1 cellular context compared by ENCODE assay signal in genomic region chr20:55471052-55472006, GRCh38.
TF ChIP-seq lines count a peak whose summit lies in the region.

No MANE protein-coding gene starts in this region.

TF ChIP-seq in HepG2, 621 proteins besides CTCF, POLR2A, EP300 and RAD21 (continued from another document and continues in another):
- TF ChIP-seq GRHL1 (CRISPR knock-in tag; conservative IDR thresholded peaks at IDR 0.05) = no peak
- TF ChIP-seq ZNF180 (CRISPR knock-in tag; IDR thresholded peaks at IDR 0.05; ENCODE audit: borderline replicate concordance, low read depth) = no peak
- TF ChIP-seq SIX1 (CRISPR knock-in tag; IDR thresholded peaks at IDR 0.05; ENCODE audit: borderline replicate concordance) = peak; percentile 86
- no peak for TF ChIP-seq TOE1 (CRISPR knock-in tag; IDR thresholded peaks at IDR 0.05)
- TF ChIP-seq YEATS2 (CRISPR knock-in tag; IDR thresholded peaks at IDR 0.05; ENCODE audit: borderline replicate concordance) = no peak
- no peak for TF ChIP-seq ZNF552 (CRISPR knock-in tag; IDR thresholded peaks at IDR 0.05; ENCODE audit: borderline replicate concordance)
- no peak for TF ChIP-seq MED8 (CRISPR knock-in tag; IDR thresholded peaks at IDR 0.05; ENCODE audit: insufficient replicate concordance)
- TF ChIP-seq ISL2 (CRISPR knock-in tag; IDR thresholded peaks at IDR 0.05) = peak; percentile 81
- 0 out of 2 replicates have a peak, but pooled peaks have one; percentile 37 for TF ChIP-seq IKZF5 (CRISPR knock-in tag; IDR thresholded peaks at IDR 0.05)
- TF ChIP-seq ZNF318 (CRISPR knock-in tag; IDR thresholded peaks at IDR 0.05) = no peak
- TF ChIP-seq NR2C2 (CRISPR knock-in tag; IDR thresholded peaks at IDR 0.05; ENCODE audit: borderline replicate concordance) = peak; percentile 62
- TF ChIP-seq ZNF101 (CRISPR knock-in tag; IDR thresholded peaks at IDR 0.05; ENCODE audit: borderline replicate concordance, low read depth) = no peak
- no peak; the same call in 1 of the 2 replicates for TF ChIP-seq FOXP1 (IDR thresholded peaks at IDR 0.05)
- TF ChIP-seq FOXP1 (CRISPR knock-in tag; IDR thresholded peaks at IDR 0.05) = peak; percentile 90
- no peak for TF ChIP-seq TCF7L2 (IDR thresholded peaks at IDR 0.05; ENCODE audit: low read depth, low read length)
- TF ChIP-seq DDIT3 (CRISPR knock-in tag; IDR thresholded peaks at IDR 0.05) = no peak
- no peak for TF ChIP-seq MTF1 (CRISPR knock-in tag; IDR thresholded peaks at IDR 0.05)
- TF ChIP-seq DMAP1 (CRISPR knock-in tag; IDR thresholded peaks at IDR 0.05) = 0 out of 2 replicates have a peak, but pooled peaks have one; percentile 46
- no peak for TF ChIP-seq EZH2 (conservative IDR thresholded peaks at IDR 0.05; ENCODE audit: low read depth, low read length)
- no peak for TF ChIP-seq ZNF557 (CRISPR knock-in tag; IDR thresholded peaks at IDR 0.05)
- TF ChIP-seq ZBTB49 (CRISPR knock-in tag; IDR thresholded peaks at IDR 0.05; ENCODE audit: borderline replicate concordance) = no peak
- no peak for TF ChIP-seq IKZF1 (IDR thresholded peaks at IDR 0.05)
- no peak for TF ChIP-seq USF2 (IDR thresholded peaks at IDR 0.05; ENCODE audit: low read depth, low read length)
- TF ChIP-seq USF2 (CRISPR knock-in tag; IDR thresholded peaks at IDR 0.05; ENCODE audit: borderline replicate concordance) = no peak
- peak; percentile 82 for TF ChIP-seq ELF3 (CRISPR knock-in tag; IDR thresholded peaks at IDR 0.05)
- no peak for TF ChIP-seq ZNF282 (IDR thresholded peaks at IDR 0.05; ENCODE audit: partially characterized antibody)
- TF ChIP-seq NFATC3 (CRISPR knock-in tag; IDR thresholded peaks at IDR 0.05) = no peak
- no peak for TF ChIP-seq ZNF251 (CRISPR knock-in tag; IDR thresholded peaks at IDR 0.05)
- peak; percentile 78 for TF ChIP-seq ATF2 (CRISPR knock-in tag; IDR thresholded peaks at IDR 0.05)
- TF ChIP-seq CBX5 (CRISPR knock-in tag; IDR thresholded peaks at IDR 0.05; ENCODE audit: borderline replicate concordance) = no peak
- no peak for TF ChIP-seq ZNF850 (CRISPR knock-in tag; conservative IDR thresholded peaks at IDR 0.05)
- TF ChIP-seq ZFYVE20 (CRISPR knock-in tag; IDR thresholded peaks at IDR 0.05; ENCODE audit: borderline replicate concordance, low read depth) = no peak
- TF ChIP-seq DRAP1 (CRISPR knock-in tag; IDR thresholded peaks at IDR 0.05) = no peak
- TF ChIP-seq THAP7 (CRISPR knock-in tag; IDR thresholded peaks at IDR 0.05) = no peak
- TF ChIP-seq ZNF75D (CRISPR knock-in tag; IDR thresholded peaks at IDR 0.05; ENCODE audit: borderline replicate concordance) = no peak
- TF ChIP-seq HCFC1 (IDR thresholded peaks at IDR 0.05; ENCODE audit: low read depth, low read length) = no peak
- TF ChIP-seq ATF7-NPFF (CRISPR knock-in tag; IDR thresholded peaks at IDR 0.05; ENCODE audit: low read depth) = no peak
- peak; percentile 52; the same call in 1 of the 2 replicates for TF ChIP-seq FOXK1 (CRISPR knock-in tag; IDR thresholded peaks at IDR 0.05; ENCODE audit: borderline replicate concordance, low read depth)
